8 cellular contexts compared by ENCODE assay signal in genomic region chr12:56565510-56566101, GRCh38. TPM values are rescaled to one million over a fixed set of nuclear protein-coding genes. Genes with fewer than 3 reads are reported as not detected.
DNase-seq lines count a peak whose midpoint lies in the region; ATAC-seq and TF ChIP-seq lines count a peak whose summit lies in the region.

No MANE protein-coding gene starts in this region.

- intact Hi-C loops in gastrocnemius medialis (cut with DNase I; ENCODE audit: low total_unique reads), result loop anchor here (2.0 kb wide), 1 partner anchor 41 kb away; no protein-coding TSS in a partner anchor

- TF ChIP-seq CTCF in AG04450 (IDR thresholded peaks at IDR 0.05; ENCODE audit: low read depth, low read length) (0 out of 2 replicates have a peak, but pooled peaks have one; percentile 11), gastrocnemius medialis (IDR thresholded peaks at IDR 0.05 in 4 of 5, conservative IDR thresholded peaks at IDR 0.05 in 1 of 5) (peak in 2 of 5 experiments; percentile 8 to 15)

- DNase-seq in AG04450 (ENCODE audit: low read depth, low spot score) (peak; percentile 66), NCI-H510A treated with DMSO at 0.1 percent for 48 hours (lab: John Stamatoyannopoulos, UW) (peak; percentile 52), amniotic epithelial cell (ENCODE audit: low read depth) (peak; percentile 76), hepatic stellate cell (ENCODE audit: low spot score) (peak; percentile 61), gastrocnemius medialis (peak; percentile 29 to 43)

- H3K4me1 ChIP-seq in gastrocnemius medialis, result peaks cover 6 to 24% of the 10 kb centered on the region in 2 donors

- POLR2A ChIA-PET in AG04450 (lab: Yijun Ruan, JAX), result interaction anchor here (1.0 to 1.2 kb wide), 2 partner anchors 44 to 51 kb away, joined by 4 to 11 read pairs; partner anchors contain the start of gene RBMS2

- H3K36me3 ChIP-seq in gastrocnemius medialis, result peaks cover 0 to 7% of the 10 kb centered on the region in 2 donors

- in situ Hi-C loops in gastrocnemius medialis (cut with MboI; ENCODE audit: low sequenced_read_pairs in 4 of 4), result loop anchor here (5.0 to 10.0 kb wide), 2 partner anchors 43 to 51 kb away; partner anchors contain the start of gene RBMS2 (in 2 of the 4)

- ATAC-seq in GM19043 (IDR thresholded peaks at IDR 0.05; ENCODE audit: low read depth, unreplicated experiment) (peak; percentile 68), gastrocnemius medialis (peak; percentile 84 to 89), GM18907 (IDR thresholded peaks at IDR 0.05; ENCODE audit: unreplicated experiment) (no peak), HG02884 (IDR thresholded peaks at IDR 0.05; ENCODE audit: unreplicated experiment) (no peak)

- peak overlapping the region; percentile 79 for H3K27ac ChIP-seq in AG04450 (ENCODE audit: low read depth, low read length)
- peak overlapping the region; percentile 66 to 73 (median 72) for H3K27ac ChIP-seq in gastrocnemius medialis

- H3K27me3 ChIP-seq in AG04450 (ENCODE audit: control insufficient read depth, insufficient read depth, low read length) (no peaks in the 10 kb centered on the region), gastrocnemius medialis (no peaks in the 10 kb centered on the region)

- H3K4me3 ChIP-seq in AG04450 (ENCODE audit: low read depth, low read length) (peak overlapping the region; percentile 15), gastrocnemius medialis (no peak overlapping the region)

- no peaks in the 10 kb centered on the region for H3K9me3 ChIP-seq in AG04450 (ENCODE audit: control insufficient read depth, insufficient read depth, low read length)
- no peaks in the 10 kb centered on the region for H3K9me3 ChIP-seq in gastrocnemius medialis

- CTCF ChIA-PET in AG04450 (lab: Charles Lee), result interaction anchor here (0.8 to 1.2 kb wide), 2 partner anchors 52 to 71 kb away, joined by 4 to 7 read pairs; no protein-coding TSS in a partner anchor

- peak in 1 of 2 donors; percentile 43 for TF ChIP-seq POLR2A in gastrocnemius medialis (IDR thresholded peaks at IDR 0.05)

RNA-seq across cellular contexts. Expression of gene RBMS2, which starts 44.0 kb away (rescaled TPM):
- 96.4 and 117 TPM in 2 replicates for polyA plus RNA-seq in AG04450 (2011; rRNA removed)
- polyA minus RNA-seq in AG04450 (2011; rRNA and poly(A)+ RNA removed), result 172 and 208 TPM in 2 replicates
- 10 to 100 TPM in 1 of 4 donors, 1 to 10 TPM in 3; 4.1 to 11.0 (median 5.4) TPM for total RNA-seq in gastrocnemius medialis

Comparison
In these comparisons a context has a peak if more than half of its experiments do, and no peak if none do; other contexts are left out.
1. ATAC-seq: peak in GM19043 (single experiment) and gastrocnemius medialis (2 of 2); none in GM18907 (single experiment) and HG02884 (single experiment).
2. Peak in every context shown above with its lines, with median percentiles within 50 percentile points of each other: DNase-seq.